ENCODE assay signal across 10 cellular contexts in the genomic region with DNA sequence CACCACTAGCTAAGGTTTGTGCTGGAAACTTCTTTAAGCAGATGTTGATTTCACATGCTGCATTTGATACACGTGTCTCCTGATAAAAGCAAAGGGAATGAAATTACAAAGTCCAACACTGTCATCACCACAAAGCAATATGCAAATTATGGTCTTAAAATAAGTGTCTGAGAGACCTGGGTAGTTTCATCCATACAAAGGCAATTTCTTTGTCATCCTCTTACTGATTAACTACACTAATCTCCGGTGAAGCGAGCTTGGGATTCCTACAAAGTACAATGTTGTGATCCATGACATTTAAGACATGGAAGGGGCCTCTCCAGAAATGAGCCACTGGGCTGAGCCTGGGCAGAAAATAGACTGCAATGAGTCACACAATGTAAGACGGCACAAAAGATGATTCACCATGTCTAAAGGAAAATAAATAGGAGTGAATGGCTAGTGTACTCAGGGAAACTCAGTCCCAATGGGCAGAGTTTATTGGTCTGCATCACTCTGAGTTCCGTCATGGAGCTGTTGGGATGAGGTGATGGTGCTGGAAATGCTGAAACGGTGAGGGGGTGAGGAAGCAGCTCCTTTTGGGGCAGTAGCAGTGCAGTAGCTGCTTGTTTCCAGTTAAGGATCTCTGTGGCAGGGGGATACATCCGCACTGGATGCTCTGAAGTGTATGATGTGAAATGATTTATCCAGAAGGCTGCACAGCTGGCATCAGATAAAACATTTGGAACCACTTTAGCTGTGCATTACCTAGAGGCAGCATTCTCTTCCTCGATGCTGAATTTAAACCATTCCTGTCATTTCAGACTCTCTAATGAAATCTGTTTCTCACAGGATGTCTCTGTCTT.
DNase-seq lines count a peak whose midpoint lies in the region; ATAC-seq, FAIRE-seq and TF ChIP-seq lines count a peak whose summit lies in the region.
"Had no signal": no experiment of that assay in that cellular context is flagged by ENCODE, and none has a peak within 500 bp of the region (broad histone marks: within the 10 kb centered on the region; RNA-seq: fewer than 3 reads in every experiment).

No MANE protein-coding gene starts in this region.

- peaks cover 17% of the 10 kb centered on the region for H3K4me1 ChIP-seq in foreskin keratinocyte

- no peak overlapping the region for H3K4me3 Mint-ChIP-seq in stimulated activated naive CD8-positive, alpha-beta T cell treated with anti-CD3 and anti-CD28 coated beads, Interleukin-15, amount 100 ng/mL, for 72 hours
- H3K4me3 Mint-ChIP-seq: stimulated activated naive CD8-positive, alpha-beta T cell treated with anti-CD3 and anti-CD28 coated beads, Interleukin-15, Interleukin-2, amounts not matched to agents 100 ng/mL and 50 ng/mL, for 24 hours had no signal

- no peaks in the 10 kb centered on the region for H3K27me3 Mint-ChIP-seq in stimulated activated naive CD8-positive, alpha-beta T cell treated with anti-CD3 and anti-CD28 coated beads, Interleukin-15, amount 100 ng/mL, for 72 hours

- no peak for TF ChIP-seq CTCF in foreskin keratinocyte (conservative IDR thresholded peaks at IDR 0.05)

- no peak for DNase-seq in stimulated activated naive CD8-positive, alpha-beta T cell treated with anti-CD3 and anti-CD28 coated beads, Interleukin-15, Interleukin-2, amounts not matched to agents 100 U/mL and 50 U/mL, for 24 hours
- no peak for DNase-seq in stimulated activated naive CD8-positive, alpha-beta T cell treated with anti-CD3 and anti-CD28 coated beads, Interleukin-15, amount 100 ng/mL, for 72 hours
- DNase-seq in RCC 7860 (ENCODE audit: low spot score) = peak; percentile 99
- DNase-seq in foreskin keratinocyte = peak; percentile 87 to 94
- DNase-seq in NCI-H2029 (lab: John Stamatoyannopoulos, UW) = no peak
- DNase-seq in COLO668 (lab: John Stamatoyannopoulos, UW; ENCODE audit: unreplicated experiment) = no peak

- H3K4me1 Mint-ChIP-seq in stimulated activated naive CD8-positive, alpha-beta T cell treated with anti-CD3 and anti-CD28 coated beads, Interleukin-15, amount 100 ng/mL, for 72 hours = no peaks in the 10 kb centered on the region

- H3K27ac Mint-ChIP-seq in stimulated activated naive CD8-positive, alpha-beta T cell treated with anti-CD3 and anti-CD28 coated beads, Interleukin-15, amount 100 ng/mL, for 72 hours = no peak overlapping the region
- H3K27ac Mint-ChIP-seq: stimulated activated naive CD8-positive, alpha-beta T cell treated with anti-CD3 and anti-CD28 coated beads, Interleukin-15, Interleukin-2, amounts not matched to agents 100 ng/mL and 50 ng/mL, for 24 hours had no signal

- no peaks in the 10 kb centered on the region for H3K9me3 Mint-ChIP-seq in stimulated activated naive CD8-positive, alpha-beta T cell treated with anti-CD3 and anti-CD28 coated beads, Interleukin-15, amount 100 ng/mL, for 72 hours
- H3K9me3 Mint-ChIP-seq: stimulated activated naive CD8-positive, alpha-beta T cell treated with anti-CD3 and anti-CD28 coated beads, Interleukin-15, Interleukin-2, amounts not matched to agents 100 ng/mL and 50 ng/mL, for 24 hours had no signal

- peak; percentile 98 for FAIRE-seq in RCC 7860 (lab: Jason Lieb, UNC)
- FAIRE-seq: G401.6 had no signal

- peak; percentile 57 for ATAC-seq in stimulated activated naive CD8-positive, alpha-beta T cell treated with anti-CD3 and anti-CD28 coated beads, Interleukin-15, Interleukin-2, amounts not matched to agents 100 U/mL and 50 U/mL, for 24 hours
- ATAC-seq in stimulated activated naive CD8-positive, alpha-beta T cell treated with anti-CD3 and anti-CD28 coated beads, Interleukin-15, amount 100 ng/mL, for 72 hours = no peak
- ATAC-seq in HG03025 (IDR thresholded peaks at IDR 0.05; ENCODE audit: low FRiP score, unreplicated experiment) (peak; percentile 67), foreskin keratinocyte (peak; percentile 94)

- peak overlapping the region; percentile 91 for H3K27ac ChIP-seq in foreskin keratinocyte
- peak overlapping the region in 19 of 21 experiments; percentile 3 to 83 (median 60) for H3K27ac ChIP-seq in skin epidermis

- no peaks in the 10 kb centered on the region for H3K27me3 ChIP-seq in foreskin keratinocyte

- no peak overlapping the region for H3K4me3 ChIP-seq in skin epidermis

Comparison
In these comparisons a context has a peak if more than half of its experiments do, and no peak if none do; other contexts are left out.
1. DNase-seq: peak in RCC 7860 (single experiment) and foreskin keratinocyte (2 of 2); none in stimulated activated naive CD8-positive, alpha-beta T cell treated with anti-CD3 and anti-CD28 coated beads, Interleukin-15, Interleukin-2, amounts not matched to agents 100 U/mL and 50 U/mL, for 24 hours (single experiment), stimulated activated naive CD8-positive, alpha-beta T cell treated with anti-CD3 and anti-CD28 coated beads, Interleukin-15, amount 100 ng/mL, for 72 hours (0 of 2), NCI-H2029 (single experiment) and COLO668 (single experiment).